In genomic region chr15:57015360-57015759, GRCh38 we compare ENCODE assay signal across 24 cellular contexts.
"Had no signal": no experiment of that assay in that cellular context is flagged by ENCODE, and none has a peak within 500 bp of the region (broad histone marks: within the 10 kb centered on the region; RNA-seq: fewer than 3 reads in every experiment).

No MANE protein-coding gene starts in this region.

- DNase-seq: activated CD4-positive, alpha-beta T cell treated with anti-CD3 and anti-CD28 coated beads for 36 hours; activated CD4-positive, alpha-beta T cell treated with anti-CD3 and anti-CD28 coated beads, Interleukin-2, amount 50 U/mL, for 4 hours; activated CD8-positive, alpha-beta memory T cell treated with anti-CD3 and anti-CD28 coated beads for 24 hours; activated CD8-positive, alpha-beta memory T cell treated with anti-CD3 and anti-CD28 coated beads, Interleukin-2, amount 50 U/mL, for 48 hours; activated naive CD4-positive, alpha-beta T cell treated with anti-CD3 and anti-CD28 coated beads for 36 hours; activated T-cell treated with anti-CD3 and anti-CD28 coated beads, Interleukin-2, amount 50 U/mL, for 4 hours; amygdala; cerebellar nuclear complex; left lung; pancreas; right cardiac atrium; stimulated activated CD4-positive, alpha-beta T cell treated with anti-CD3 and anti-CD28 coated beads, Interleukin-2, amount 100 ng/mL, for 24 hours; stimulated activated naive CD8-positive, alpha-beta T cell treated with anti-CD3 and anti-CD28 coated beads, Interleukin-15, amount 100 ng/mL, for 72 hours; T-cell had no signal

- H3K36me3 Mint-ChIP-seq: natural killer cell treated with Interleukin-12 subunit alpha and Interleukin-12 subunit beta and Interleukin-15 and Interleukin-18, amount 100 ng/mL, for 72 hours; WTC11 had no signal

- H3K9me3 Mint-ChIP-seq: activated naive CD4-positive, alpha-beta T cell treated with anti-CD3 and anti-CD28 coated beads for 36 hours; activated T-cell treated with anti-CD3 and anti-CD28 coated beads, Interleukin-2, amount 50 U/mL, for 4 hours; natural killer cell treated with Interleukin-12 subunit alpha and Interleukin-12 subunit beta and Interleukin-15 and Interleukin-18, amount 100 ng/mL, for 72 hours; stimulated activated effector memory CD8-positive, alpha-beta T cell treated with anti-CD3 and anti-CD28 coated beads, Interleukin-12 subunit alpha, Interleukin-12 subunit beta, amount 100 ng/mL, for 72 hours; stimulated activated naive CD8-positive, alpha-beta T cell treated with anti-CD3 and anti-CD28 coated beads, Interleukin-15, amount 100 ng/mL, for 72 hours; T-cell; T-helper 2 cell treated with Interferon-gamma antibody and Interleukin-4, amounts not matched to agents 5 μg/mL and 100 μg/mL, for 36 hours; WTC11 had no signal

- H3K4me3 Mint-ChIP-seq: activated CD4-positive, alpha-beta T cell treated with anti-CD3 and anti-CD28 coated beads for 36 hours; activated naive CD4-positive, alpha-beta T cell treated with anti-CD3 and anti-CD28 coated beads for 36 hours; activated T-cell treated with anti-CD3 and anti-CD28 coated beads, Interleukin-2, amount 50 U/mL, for 4 hours; natural killer cell treated with Interleukin-12 subunit alpha and Interleukin-12 subunit beta and Interleukin-15 and Interleukin-18, amount 100 ng/mL, for 72 hours; stimulated activated effector memory CD8-positive, alpha-beta T cell treated with anti-CD3 and anti-CD28 coated beads, Interleukin-12 subunit alpha, Interleukin-12 subunit beta, amount 100 ng/mL, for 72 hours; stimulated activated naive CD8-positive, alpha-beta T cell treated with anti-CD3 and anti-CD28 coated beads, Interleukin-15, amount 100 ng/mL, for 72 hours; T-cell; T-helper 2 cell treated with Interferon-gamma antibody and Interleukin-4, amounts not matched to agents 5 μg/mL and 100 μg/mL, for 36 hours; WTC11 had no signal

- H3K9me3 ChIP-seq: left lung, pancreas, suprapubic skin, tibial nerve had no signal

- H3K27me3 Mint-ChIP-seq: activated CD4-positive, alpha-beta T cell treated with anti-CD3 and anti-CD28 coated beads for 36 hours; natural killer cell treated with Interleukin-12 subunit alpha and Interleukin-12 subunit beta and Interleukin-15 and Interleukin-18, amount 100 ng/mL, for 72 hours; stimulated activated naive CD8-positive, alpha-beta T cell treated with anti-CD3 and anti-CD28 coated beads, Interleukin-15, amount 100 ng/mL, for 72 hours; T-cell had no signal

- ATAC-seq: activated CD4-positive, alpha-beta T cell treated with anti-CD3 and anti-CD28 coated beads for 36 hours; activated T-cell treated with anti-CD3 and anti-CD28 coated beads, Interleukin-2, amount 50 U/mL, for 4 hours; natural killer cell treated with Interleukin-12 subunit alpha and Interleukin-12 subunit beta and Interleukin-15 and Interleukin-18, amount 100 ng/mL, for 72 hours; right cardiac atrium; stimulated activated effector memory CD8-positive, alpha-beta T cell treated with anti-CD3 and anti-CD28 coated beads, Interleukin-12 subunit alpha, Interleukin-12 subunit beta, amount 100 ng/mL, for 72 hours; stimulated activated naive CD8-positive, alpha-beta T cell treated with anti-CD3 and anti-CD28 coated beads, Interleukin-15, amount 100 ng/mL, for 72 hours; T-cell; WTC11 had no signal

- H3K27ac ChIP-seq: coronary artery, left lung, skin epidermis, suprapubic skin, tibial nerve had no signal

- H3K36me3 ChIP-seq: left lung, pancreas, suprapubic skin, tibial nerve had no signal

- H3K27ac Mint-ChIP-seq: activated CD4-positive, alpha-beta T cell treated with anti-CD3 and anti-CD28 coated beads for 36 hours; activated naive CD4-positive, alpha-beta T cell treated with anti-CD3 and anti-CD28 coated beads for 36 hours; natural killer cell treated with Interleukin-12 subunit alpha and Interleukin-12 subunit beta and Interleukin-15 and Interleukin-18, amount 100 ng/mL, for 72 hours; stimulated activated effector memory CD8-positive, alpha-beta T cell treated with anti-CD3 and anti-CD28 coated beads, Interleukin-12 subunit alpha, Interleukin-12 subunit beta, amount 100 ng/mL, for 72 hours; stimulated activated naive CD8-positive, alpha-beta T cell treated with anti-CD3 and anti-CD28 coated beads, Interleukin-15, amount 100 ng/mL, for 72 hours; T-cell; T-helper 2 cell treated with Interferon-gamma antibody and Interleukin-4, amounts not matched to agents 5 μg/mL and 100 μg/mL, for 36 hours; WTC11 had no signal

- FAIRE-seq: pancreas, TTC549, urothelium cell line had no signal

- H3K4me3 ChIP-seq: coronary artery, left lung, pancreas, skin epidermis, suprapubic skin, tibial nerve had no signal

- H3K27me3 ChIP-seq: left lung, pancreas, suprapubic skin, tibial nerve had no signal
